ENCODE assay signal across 1 cellular context in the genomic region with DNA sequence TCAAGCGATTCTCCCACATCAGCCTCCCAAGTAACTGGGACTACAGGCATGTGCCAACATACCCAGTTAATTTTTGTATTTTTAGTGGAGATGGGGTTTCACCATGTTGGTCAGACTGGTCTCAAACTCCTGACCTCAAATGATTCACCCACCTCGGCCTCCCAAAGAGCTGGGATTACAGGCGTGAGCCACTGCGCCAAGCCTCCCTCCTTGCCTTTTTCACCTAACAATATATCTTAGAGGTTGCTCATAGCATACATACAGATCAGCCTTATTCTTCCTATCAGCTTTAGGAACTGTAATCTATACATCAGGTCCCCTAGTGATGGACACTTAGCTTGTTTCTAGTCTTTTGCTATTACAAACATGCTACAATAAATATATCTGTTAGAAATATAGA. TPM values are rescaled to one million over a fixed set of nuclear protein-coding genes. Genes with fewer than 3 reads are reported as not detected.
"Had no signal": no experiment of that assay in that cellular context is flagged by ENCODE, and none has a peak within 500 bp of the region (broad histone marks: within the 10 kb centered on the region; RNA-seq: fewer than 3 reads in every experiment).

No MANE protein-coding gene starts in this region.

RNA-seq across cellular contexts. Expression of gene PKDCC, which starts 33.3 kb away (rescaled TPM):
- polyA plus RNA-seq: keratinocyte had no signal
